Comparison of ENCODE assay signal across 8 cellular contexts in the genomic region with DNA sequence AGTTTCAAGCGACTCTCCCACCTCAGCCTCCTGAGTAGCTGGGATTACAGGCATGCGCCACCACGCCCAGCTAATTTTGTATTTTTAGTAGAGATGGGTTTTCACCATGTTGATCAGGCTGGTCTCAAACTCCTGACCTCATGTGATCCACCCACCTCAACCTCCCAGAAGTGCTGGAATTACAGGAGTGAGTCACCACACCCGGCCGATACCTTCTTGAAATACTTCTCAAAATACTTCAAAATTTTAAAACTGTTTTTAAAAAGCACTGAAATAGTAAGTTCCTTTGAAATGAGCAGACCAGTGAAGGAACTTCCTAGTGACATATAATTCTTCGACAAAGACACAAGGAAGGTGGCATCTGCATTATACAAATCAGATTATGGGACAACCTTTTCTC. TPM values are rescaled to one million over a fixed set of nuclear protein-coding genes. Genes with fewer than 3 reads are reported as not detected.
DNase-seq lines count a peak whose midpoint lies in the region; ATAC-seq lines count a peak whose summit lies in the region.
"Not testable (repeated sequence)": the region's sequence is repeated elsewhere in the genome, so short reads cannot be mapped to it uniquely, and the experiment has no call there.
"Had no signal": no experiment of that assay in that cellular context is flagged by ENCODE, and none has a peak within 500 bp of the region (broad histone marks: within the 10 kb centered on the region; RNA-seq: fewer than 3 reads in every experiment).

No MANE protein-coding gene starts in this region.

- not testable (repeated sequence) for H3K9me3 Mint-ChIP-seq in CD8-positive, alpha-beta memory T cell; T-helper 2 cell treated with Interferon-gamma antibody and Interleukin-4, amounts not matched to agents 5 μg/mL and 100 μg/mL, for 36 hours; activated CD4-positive, alpha-beta memory T cell treated with anti-CD3 and anti-CD28 coated beads, Interleukin-2, amount 10 ng/mL, durations not matched to agents 7 days and 5 days; activated T-helper 17 cell treated with anti-CD3 and anti-CD28 coated beads, Interleukin-2, amount 50 U/mL, for 72 hours; activated naive CD8-positive, alpha-beta T cell treated with anti-CD3 and anti-CD28 coated beads for 36 hours; effector memory CD8-positive, alpha-beta T cell; naive thymus-derived CD4-positive, alpha-beta T cell

- H3K4me1 ChIP-seq in CD8-positive, alpha-beta memory T cell (ENCODE audit: insufficient read depth, low read length) = peaks cover 22% of the 10 kb centered on the region
- peaks cover 23 to 28% of the 10 kb centered on the region in 2 donors for H3K4me1 ChIP-seq in naive thymus-derived CD4-positive, alpha-beta T cell (ENCODE audit: control insufficient read depth in 2 of 2, insufficient read depth in 2 of 2, low read length in 2 of 2)

- peak overlapping the region in 5 of 7 donors; percentile 65 to 82 (median 75) for H3K4me3 Mint-ChIP-seq in CD8-positive, alpha-beta memory T cell
- H3K4me3 Mint-ChIP-seq in T-helper 2 cell treated with Interferon-gamma antibody and Interleukin-4, amounts not matched to agents 5 μg/mL and 100 μg/mL, for 36 hours = peak overlapping the region; percentile 83
- H3K4me3 Mint-ChIP-seq in activated CD4-positive, alpha-beta memory T cell treated with anti-CD3 and anti-CD28 coated beads, Interleukin-2, amount 10 ng/mL, durations not matched to agents 7 days and 5 days = not testable (repeated sequence)
- H3K4me3 Mint-ChIP-seq in activated T-helper 17 cell treated with anti-CD3 and anti-CD28 coated beads, Interleukin-2, amount 50 U/mL, for 72 hours = peak overlapping the region; percentile 74
- H3K4me3 Mint-ChIP-seq in activated naive CD8-positive, alpha-beta T cell treated with anti-CD3 and anti-CD28 coated beads for 36 hours = peak overlapping the region; percentile 14
- peak overlapping the region; percentile 58 to 66 for H3K4me3 Mint-ChIP-seq in effector memory CD8-positive, alpha-beta T cell
- peak overlapping the region; percentile 29 to 85 (median 55) for H3K4me3 Mint-ChIP-seq in naive thymus-derived CD4-positive, alpha-beta T cell

- H3K36me3 Mint-ChIP-seq in CD8-positive, alpha-beta memory T cell = peaks cover 15 to 72% (median 20%) of the 10 kb centered on the region in 3 donors
- peaks cover 60% of the 10 kb centered on the region for H3K36me3 Mint-ChIP-seq in T-helper 2 cell treated with Interferon-gamma antibody and Interleukin-4, amounts not matched to agents 5 μg/mL and 100 μg/mL, for 36 hours (ENCODE audit: low read depth)
- peaks cover 58% of the 10 kb centered on the region for H3K36me3 Mint-ChIP-seq in activated CD4-positive, alpha-beta memory T cell treated with anti-CD3 and anti-CD28 coated beads, Interleukin-2, amount 10 ng/mL, durations not matched to agents 7 days and 5 days (ENCODE audit: low read depth)
- peaks cover 87% of the 10 kb centered on the region for H3K36me3 Mint-ChIP-seq in activated T-helper 17 cell treated with anti-CD3 and anti-CD28 coated beads, Interleukin-2, amount 50 U/mL, for 72 hours (ENCODE audit: low read depth)
- peaks cover 28% of the 10 kb centered on the region for H3K36me3 Mint-ChIP-seq in activated naive CD8-positive, alpha-beta T cell treated with anti-CD3 and anti-CD28 coated beads for 36 hours
- peaks cover 55% of the 10 kb centered on the region for H3K36me3 Mint-ChIP-seq in effector memory CD8-positive, alpha-beta T cell (ENCODE audit: insufficient read depth)
- H3K36me3 Mint-ChIP-seq in naive thymus-derived CD4-positive, alpha-beta T cell = peaks cover 14 to 45% (median 31%) of the 10 kb centered on the region in 5 donors

- not testable (repeated sequence) for H3K4me3 ChIP-seq in CD8-positive, alpha-beta memory T cell (ENCODE audit: low read length)
- peak overlapping the region; percentile 13 for H3K4me3 ChIP-seq in naive thymus-derived CD4-positive, alpha-beta T cell (ENCODE audit: low read length)

- not testable (repeated sequence) for DNase-seq in CD8-positive, alpha-beta memory T cell; T-helper 2 cell treated with Interferon-gamma antibody and Interleukin-4, amounts not matched to agents 5 μg/mL and 100 μg/mL, for 36 hours (ENCODE audit: low spot score); activated CD4-positive, alpha-beta memory T cell treated with anti-CD3 and anti-CD28 coated beads, Interleukin-2, amount 10 ng/mL, durations not matched to agents 7 days and 5 days; activated naive CD8-positive, alpha-beta T cell treated with anti-CD3 and anti-CD28 coated beads for 36 hours; effector memory CD8-positive, alpha-beta T cell; naive thymus-derived CD4-positive, alpha-beta T cell

- peak; percentile 13 for ATAC-seq in activated T-helper 17 cell treated with anti-CD3 and anti-CD28 coated beads, Interleukin-2, amount 50 U/mL, for 72 hours (replicated peaks)
- not testable (repeated sequence) for ATAC-seq in effector memory CD8-positive, alpha-beta T cell (replicated peaks); naive thymus-derived CD4-positive, alpha-beta T cell

- H3K4me1 Mint-ChIP-seq in CD8-positive, alpha-beta memory T cell = peaks cover 34 to 50% (median 50%) of the 10 kb centered on the region in 3 donors
- H3K4me1 Mint-ChIP-seq in T-helper 2 cell treated with Interferon-gamma antibody and Interleukin-4, amounts not matched to agents 5 μg/mL and 100 μg/mL, for 36 hours (ENCODE audit: low read depth) = peaks cover 32% of the 10 kb centered on the region
- H3K4me1 Mint-ChIP-seq in activated CD4-positive, alpha-beta memory T cell treated with anti-CD3 and anti-CD28 coated beads, Interleukin-2, amount 10 ng/mL, durations not matched to agents 7 days and 5 days = peaks cover 29% of the 10 kb centered on the region
- H3K4me1 Mint-ChIP-seq in activated T-helper 17 cell treated with anti-CD3 and anti-CD28 coated beads, Interleukin-2, amount 50 U/mL, for 72 hours = peaks cover 20% of the 10 kb centered on the region
- H3K4me1 Mint-ChIP-seq in activated naive CD8-positive, alpha-beta T cell treated with anti-CD3 and anti-CD28 coated beads for 36 hours = peaks cover 16% of the 10 kb centered on the region
- H3K4me1 Mint-ChIP-seq in effector memory CD8-positive, alpha-beta T cell (ENCODE audit: low read depth in 2 of 2) = peaks cover 24 to 34% of the 10 kb centered on the region in 2 donors
- H3K4me1 Mint-ChIP-seq in naive thymus-derived CD4-positive, alpha-beta T cell = peaks cover 19 to 47% (median 40%) of the 10 kb centered on the region in 7 donors

- intact Hi-C loops in naive thymus-derived CD4-positive, alpha-beta T cell (cut with micrococcal nuclease) = loop anchor here (1.0 to 5.0 kb wide), 10 partner anchors 10 to 1975 kb away; a partner anchor contains a TSS

- peaks cover 28% of the 10 kb centered on the region for H3K36me3 ChIP-seq in CD8-positive, alpha-beta memory T cell (ENCODE audit: insufficient read depth, low read length)
- H3K36me3 ChIP-seq in naive thymus-derived CD4-positive, alpha-beta T cell (ENCODE audit: control insufficient read depth in 2 of 3, insufficient read depth in 3 of 3, low read length in 3 of 3) = peaks cover 6 to 32% (median 6%) of the 10 kb centered on the region in 3 experiments

- POLR2A ChIA-PET in CD8-positive, alpha-beta memory T cell (lab: Charles Lee) = not testable (repeated sequence)
- POLR2A ChIA-PET in activated CD4-positive, alpha-beta memory T cell treated with anti-CD3 and anti-CD28 coated beads, Interleukin-2, amount 10 ng/mL, durations not matched to agents 7 days and 5 days (lab: Charles Lee) = interaction anchor here (1.4 to 1.7 kb wide), 2 partner anchors 34 to 54 kb away, joined by 3 to 4 read pairs; a partner anchor contains a TSS
- POLR2A ChIA-PET in naive thymus-derived CD4-positive, alpha-beta T cell (lab: Charles Lee) = interaction anchor here (0.6 to 1.5 kb wide), 4 partner anchors 23 to 54 kb away, joined by 3 to 12 read pairs (median 4); a partner anchor contains a TSS

- not testable (repeated sequence) for H3K9me3 ChIP-seq in CD8-positive, alpha-beta memory T cell (ENCODE audit: low read length); naive thymus-derived CD4-positive, alpha-beta T cell (ENCODE audit: control insufficient read depth in 2 of 3, low read length in 3 of 3)

- not testable (repeated sequence) for H3K27me3 Mint-ChIP-seq in CD8-positive, alpha-beta memory T cell; T-helper 2 cell treated with Interferon-gamma antibody and Interleukin-4, amounts not matched to agents 5 μg/mL and 100 μg/mL, for 36 hours (ENCODE audit: low read depth); activated CD4-positive, alpha-beta memory T cell treated with anti-CD3 and anti-CD28 coated beads, Interleukin-2, amount 10 ng/mL, durations not matched to agents 7 days and 5 days; activated T-helper 17 cell treated with anti-CD3 and anti-CD28 coated beads, Interleukin-2, amount 50 U/mL, for 72 hours; activated naive CD8-positive, alpha-beta T cell treated with anti-CD3 and anti-CD28 coated beads for 36 hours; effector memory CD8-positive, alpha-beta T cell; naive thymus-derived CD4-positive, alpha-beta T cell

- H3K27me3 ChIP-seq in CD8-positive, alpha-beta memory T cell (ENCODE audit: insufficient read depth, low read length, poor library complexity, severe bottlenecking); naive thymus-derived CD4-positive, alpha-beta T cell (ENCODE audit: control insufficient read depth in 2 of 2, insufficient read depth in 2 of 2, low read length in 2 of 2): not testable (repeated sequence)

- H3K27ac ChIP-seq in CD8-positive, alpha-beta memory T cell (ENCODE audit: low read depth, low read length) = not testable (repeated sequence)
- peak overlapping the region; percentile 23 for H3K27ac ChIP-seq in naive thymus-derived CD4-positive, alpha-beta T cell (ENCODE audit: low read depth, low read length)

- H3K27ac Mint-ChIP-seq in CD8-positive, alpha-beta memory T cell = peak overlapping the region; percentile 86 to 98 (median 95)
- peak overlapping the region; percentile 99 for H3K27ac Mint-ChIP-seq in T-helper 2 cell treated with Interferon-gamma antibody and Interleukin-4, amounts not matched to agents 5 μg/mL and 100 μg/mL, for 36 hours
- peak overlapping the region; percentile 97 for H3K27ac Mint-ChIP-seq in activated CD4-positive, alpha-beta memory T cell treated with anti-CD3 and anti-CD28 coated beads, Interleukin-2, amount 10 ng/mL, durations not matched to agents 7 days and 5 days
- H3K27ac Mint-ChIP-seq in activated T-helper 17 cell treated with anti-CD3 and anti-CD28 coated beads, Interleukin-2, amount 50 U/mL, for 72 hours = peak overlapping the region; percentile 96
- H3K27ac Mint-ChIP-seq in activated naive CD8-positive, alpha-beta T cell treated with anti-CD3 and anti-CD28 coated beads for 36 hours = peak overlapping the region; percentile 61
- H3K27ac Mint-ChIP-seq in effector memory CD8-positive, alpha-beta T cell = peak overlapping the region; percentile 90 to 97
- peak overlapping the region; percentile 90 to 100 (median 95) for H3K27ac Mint-ChIP-seq in naive thymus-derived CD4-positive, alpha-beta T cell

- CTCF ChIA-PET in CD8-positive, alpha-beta memory T cell (lab: Charles Lee) = interaction anchor here (0.8 to 8.5 kb wide), 6 partner anchors 9 to 55 kb away, joined by 3 to 53 read pairs (median 8); a partner anchor contains a TSS
- CTCF ChIA-PET in activated CD4-positive, alpha-beta memory T cell treated with anti-CD3 and anti-CD28 coated beads, Interleukin-2, amount 10 ng/mL, durations not matched to agents 7 days and 5 days (lab: Charles Lee) = interaction anchor here (1.5 kb wide), 1 partner anchor 10 kb away, joined by 3 read pairs; no protein-coding TSS in a partner anchor
- CTCF ChIA-PET in naive thymus-derived CD4-positive, alpha-beta T cell (lab: Charles Lee) = interaction anchor here (0.6 to 4.8 kb wide), 3 partner anchors 12 to 132 kb away, joined by 4 to 24 read pairs (median 4); a partner anchor contains a TSS

RNA-seq across cellular contexts. Expression of a gene that starts 24.9 kb away (rescaled TPM):
- 10 to 100 TPM; 52.6 to 53.6 TPM for total RNA-seq in CD8-positive, alpha-beta memory T cell
- polyA plus RNA-seq in CD8-positive, alpha-beta memory T cell = 45.5 TPM
- total RNA-seq in activated CD4-positive, alpha-beta memory T cell treated with anti-CD3 and anti-CD28 coated beads, Interleukin-2, amount 10 ng/mL, durations not matched to agents 7 days and 5 days = 10 to 100 TPM; 58.8 to 62.0 TPM
- total RNA-seq in activated T-helper 17 cell treated with anti-CD3 and anti-CD28 coated beads, Interleukin-2, amount 50 U/mL, for 72 hours = 10 to 100 TPM; 32.3 to 46.9 TPM
- 10 to 100 TPM; 40.0 to 42.3 TPM for total RNA-seq in activated naive CD8-positive, alpha-beta T cell treated with anti-CD3 and anti-CD28 coated beads for 36 hours
- total RNA-seq in naive thymus-derived CD4-positive, alpha-beta T cell = 10 to 100 TPM; 39.7 to 54.8 (median 51.3) TPM
- 10 to 100 TPM; 38.0 to 50.4 TPM for polyA plus RNA-seq in naive thymus-derived CD4-positive, alpha-beta T cell

RNA-seq across cellular contexts. Expression of a gene that starts 33.8 kb away (rescaled TPM):
- total RNA-seq in CD8-positive, alpha-beta memory T cell = 10 to 100 TPM; 80.4 to 80.7 TPM
- polyA plus RNA-seq in CD8-positive, alpha-beta memory T cell = 159 TPM
- total RNA-seq in activated CD4-positive, alpha-beta memory T cell treated with anti-CD3 and anti-CD28 coated beads, Interleukin-2, amount 10 ng/mL, durations not matched to agents 7 days and 5 days = 10 to 100 TPM; 64.4 to 65.1 TPM
- total RNA-seq in activated T-helper 17 cell treated with anti-CD3 and anti-CD28 coated beads, Interleukin-2, amount 50 U/mL, for 72 hours = 10 to 100 TPM; 55.7 to 69.8 TPM
- total RNA-seq in activated naive CD8-positive, alpha-beta T cell treated with anti-CD3 and anti-CD28 coated beads for 36 hours = 10 to 100 TPM; 77.2 to 78.7 TPM
- total RNA-seq in naive thymus-derived CD4-positive, alpha-beta T cell = 10 to 100 TPM; 31.3 to 60.9 (median 38.9) TPM
- polyA plus RNA-seq in naive thymus-derived CD4-positive, alpha-beta T cell = 100 to 1,000 TPM in 1 of 2 donors, 10 to 100 TPM in 1; 75.6 to 117 TPM

RNA-seq across cellular contexts. Expression of a gene that starts 43.7 kb away (rescaled TPM):
- 10 to 100 TPM; 54.1 to 58.2 TPM for total RNA-seq in CD8-positive, alpha-beta memory T cell
- 15.8 TPM for polyA plus RNA-seq in CD8-positive, alpha-beta memory T cell
- total RNA-seq in activated CD4-positive, alpha-beta memory T cell treated with anti-CD3 and anti-CD28 coated beads, Interleukin-2, amount 10 ng/mL, durations not matched to agents 7 days and 5 days = 10 to 100 TPM; 97.8 to 98.9 TPM
- 100 to 1,000 TPM in 1 of 2 donors, 10 to 100 TPM in 1; 81.8 to 122 TPM for total RNA-seq in activated T-helper 17 cell treated with anti-CD3 and anti-CD28 coated beads, Interleukin-2, amount 50 U/mL, for 72 hours
- 10 to 100 TPM; 43.9 to 52.9 TPM for total RNA-seq in activated naive CD8-positive, alpha-beta T cell treated with anti-CD3 and anti-CD28 coated beads for 36 hours
- total RNA-seq in naive thymus-derived CD4-positive, alpha-beta T cell = 100 to 1,000 TPM; 110 to 275 (median 238) TPM
- 10 to 100 TPM; 10.9 to 12.0 TPM for polyA plus RNA-seq in naive thymus-derived CD4-positive, alpha-beta T cell

RNA-seq across cellular contexts. Expression of a gene that starts 54.4 kb away (rescaled TPM):
- total RNA-seq in CD8-positive, alpha-beta memory T cell = 1 to 10 TPM; 5.4 to 5.9 TPM
- polyA plus RNA-seq in CD8-positive, alpha-beta memory T cell = 12.7 TPM
- 1 to 10 TPM; 7.5 to 9.6 TPM for total RNA-seq in activated CD4-positive, alpha-beta memory T cell treated with anti-CD3 and anti-CD28 coated beads, Interleukin-2, amount 10 ng/mL, durations not matched to agents 7 days and 5 days
- 10 to 100 TPM in 1 of 2 donors, 1 to 10 TPM in 1; 1.9 to 12.1 TPM for total RNA-seq in activated T-helper 17 cell treated with anti-CD3 and anti-CD28 coated beads, Interleukin-2, amount 50 U/mL, for 72 hours
- 1 to 10 TPM; 6.0 to 6.6 TPM for total RNA-seq in activated naive CD8-positive, alpha-beta T cell treated with anti-CD3 and anti-CD28 coated beads for 36 hours
- 100 to 1,000 TPM in 2 of 5 experiments, 10 to 100 TPM in 2, 1 to 10 TPM in 1; 8.0 to 133 (median 70.5) TPM for total RNA-seq in naive thymus-derived CD4-positive, alpha-beta T cell
- polyA plus RNA-seq in naive thymus-derived CD4-positive, alpha-beta T cell = 10 to 100 TPM; 30.5 to 44.8 TPM
- polyA plus RNA-seq: BJ had no signal
